Comparison of ENCODE assay signal across 16 cellular contexts in the genomic region with DNA sequence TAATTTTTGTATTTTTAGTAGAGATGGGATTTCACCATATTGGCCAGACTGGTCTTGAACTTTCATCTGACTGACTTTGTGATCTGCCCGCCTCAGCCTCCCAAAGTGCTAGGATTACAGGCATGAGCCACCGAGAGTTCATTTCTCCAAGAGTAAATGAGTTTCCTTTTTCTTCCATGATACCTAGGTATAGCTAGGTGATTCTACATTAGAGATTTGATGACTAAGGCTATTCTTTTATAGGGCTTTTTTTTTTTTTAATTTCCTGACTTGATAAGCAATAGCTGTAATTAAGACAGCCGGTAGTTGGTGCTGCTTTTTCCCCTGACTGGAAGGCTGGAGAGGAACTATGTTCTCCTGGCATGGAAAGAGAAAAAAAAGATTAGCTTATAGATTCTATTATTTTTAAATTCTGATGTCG. TPM values are rescaled to one million over a fixed set of nuclear protein-coding genes. Genes with fewer than 3 reads are reported as not detected.
DNase-seq lines count a peak whose midpoint lies in the region; ATAC-seq, FAIRE-seq and TF ChIP-seq lines count a peak whose summit lies in the region.
"Had no signal": no experiment of that assay in that cellular context is flagged by ENCODE, and none has a peak within 500 bp of the region (broad histone marks: within the 10 kb centered on the region; RNA-seq: fewer than 3 reads in every experiment).

No MANE protein-coding gene starts in this region.

- H3K9me3 ChIP-seq in A549, result no peaks in the 10 kb centered on the region
- H3K9me3 ChIP-seq: ovary, thoracic aorta had no signal

- H3K36me3 Mint-ChIP-seq in IgD-negative memory B cell, result no peaks in the 10 kb centered on the region
- no peaks in the 10 kb centered on the region for H3K36me3 Mint-ChIP-seq in natural killer cell

- TF ChIP-seq CTCF in A549 (IDR thresholded peaks at IDR 0.05), result no peak
- no peak for TF ChIP-seq CTCF in natural killer cell (IDR thresholded peaks at IDR 0.05)

- CTCF ChIA-PET in A549 (lab: Yijun Ruan, JAX), result interaction anchor here (0.6 to 2.6 kb wide), 5 partner anchors 17 to 1322 kb away, joined by 3 to 11 read pairs (median 3); no protein-coding TSS in a partner anchor

- peak overlapping the region; percentile 89 for H3K4me2 ChIP-seq in A549

- POLR2A ChIA-PET in A549 (lab: Yijun Ruan, JAX), result interaction anchor here (1.2 kb wide), 3 partner anchors 9 to 101 kb away, joined by 3 to 4 read pairs (median 3); no protein-coding TSS in a partner anchor

- TF ChIP-seq RAD21 in A549 (conservative IDR thresholded peaks at IDR 0.05 in 1 of 2, IDR thresholded peaks at IDR 0.05 in 1 of 2), result no peak

- 53% methylated on average over 4 of the region's 4 CpGs for WGBS in A549 (ENCODE audit: missing lambda C conversion rate)

- H3K27ac Mint-ChIP-seq in IgD-negative memory B cell, result peak overlapping the region in 1 of 3 donors; percentile 14
- H3K27ac Mint-ChIP-seq in natural killer cell, result peak overlapping the region; percentile 80 to 82

- no peak for TF ChIP-seq EP300 in A549 (IDR thresholded peaks at IDR 0.05)

- H3K9me3 Mint-ChIP-seq in IgD-negative memory B cell (peaks cover 0 to 2% (median 0%) of the 10 kb centered on the region in 3 donors), natural killer cell (no peaks in the 10 kb centered on the region)

- H3K4me1 Mint-ChIP-seq in IgD-negative memory B cell, result peaks cover 30 to 52% (median 39%) of the 10 kb centered on the region in 3 donors
- peaks cover 62 to 69% of the 10 kb centered on the region in 2 donors for H3K4me1 Mint-ChIP-seq in natural killer cell

- no peak for ATAC-seq in A549
- ATAC-seq in natural killer cell, result no peak

- H3K27me3 Mint-ChIP-seq in IgD-negative memory B cell, result no peaks in the 10 kb centered on the region
- no peaks in the 10 kb centered on the region for H3K27me3 Mint-ChIP-seq in natural killer cell (ENCODE audit: low read depth in 2 of 2)

- peak overlapping the region; percentile 96 for H3K4me3 ChIP-seq in A549
- H3K4me3 ChIP-seq: cardiac muscle cell had no signal

- no peak for FAIRE-seq in A549 (lab: Jason Lieb, UNC)
- FAIRE-seq: TTC549 had no signal

- peaks cover 57% of the 10 kb centered on the region for H3K4me1 ChIP-seq in A549

- TF ChIP-seq POLR2A in A549 (IDR thresholded peaks at IDR 0.05; ENCODE audit: low read length), result no peak

- H3K4me3 Mint-ChIP-seq in IgD-negative memory B cell, result peak overlapping the region in 3 of 4 donors; percentile 30 to 100 (median 89)
- H3K4me3 Mint-ChIP-seq in natural killer cell, result peak overlapping the region; percentile 77

- peak overlapping the region; percentile 100 for H3K27ac ChIP-seq in A549
- H3K27ac ChIP-seq: cardiac muscle cell, HL-60, ovary, thoracic aorta had no signal

- intact Hi-C loops in natural killer cell (cut with micrococcal nuclease), result no loop called here

- DNase-seq in A549 (ENCODE audit: low read depth in 1 of 2, low spot score in 1 of 2) (no peak), dermis blood vessel endothelial cell (peak; percentile 31), natural killer cell (no peak), NCI-H2171 treated with DMSO at 0.1 percent for 48 hours (lab: John Stamatoyannopoulos, UW) (no peak), nucleus accumbens (lab: John Stamatoyannopoulos, UW) (no peak), NCI-H1417 (lab: John Stamatoyannopoulos, UW) (no peak), HCEC 1CT (no peak)
- DNase-seq: activated gamma-delta T cell, NCI-H2107, ovary, SHP77 treated with DMSO at 0.1 percent for 48 hours had no signal

TF ChIP-seq in A549, 52 proteins besides CTCF, POLR2A, EP300 and RAD21:
- TF ChIP-seq MAFK (IDR thresholded peaks at IDR 0.05; ENCODE audit: partially characterized antibody) (peak; percentile 80), HDAC2 (IDR thresholded peaks at IDR 0.05) (no peak), CBX8 (IDR thresholded peaks at IDR 0.05) (no peak)

RNA-seq across cellular contexts. Expression of gene PTPN12, which starts 3.3 kb away (rescaled TPM):
- 105 and 149 TPM in 2 replicates for polyA plus RNA-seq in A549 (2011; rRNA removed)
- polyA plus RNA-seq in A549 (2012; cell fraction: cytosol; rRNA removed), result 21.5 and 22.9 TPM in 2 replicates
- polyA plus RNA-seq in A549 (2012; cell fraction: nucleus; rRNA removed), result 9.2 and 10.1 TPM in 2 replicates
- polyA plus RNA-seq in A549 (2017; fragmentation: RNase III; extraction: RNeasy Plus Mini Kit Qiagen cat#74134 plus additional on column Dnase treatment), result 70.4 to 83.1 TPM (median 76.3 TPM) in 3 replicates
- polyA minus RNA-seq in A549 (2011; rRNA and poly(A)+ RNA removed), result 55.8 and 66.5 TPM in 2 replicates
- 4.8 TPM for polyA plus RNA-seq in IgD-negative memory B cell
- total RNA-seq in dermis blood vessel endothelial cell, result 56.3 and 88.0 TPM in 2 replicates
- 100 to 1,000 TPM; 261 to 396 (median 263) TPM for total RNA-seq in natural killer cell
